ENCODE assay signal across 9 cellular contexts in genomic region chr2:229407170-229407569, GRCh38.
DNase-seq lines count a peak whose midpoint lies in the region; ATAC-seq and TF ChIP-seq lines count a peak whose summit lies in the region.
"Had no signal": no experiment of that assay in that cellular context is flagged by ENCODE, and none has a peak within 500 bp of the region (broad histone marks: within the 10 kb centered on the region; RNA-seq: fewer than 3 reads in every experiment).

No MANE protein-coding gene starts in this region.

- peak overlapping the region; percentile 16 for H3K27ac Mint-ChIP-seq in glutamatergic neuron (ENCODE audit: unreplicated experiment)

- no peaks in the 10 kb centered on the region for H3K36me3 ChIP-seq in SJCRH30

- H3K36me3 Mint-ChIP-seq in glutamatergic neuron (ENCODE audit: unreplicated experiment) = peaks cover under 1% of the 10 kb centered on the region

- no peaks in the 10 kb centered on the region for H3K9me3 Mint-ChIP-seq in glutamatergic neuron (ENCODE audit: unreplicated experiment)

- H3K4me1 ChIP-seq in SJCRH30 = peaks cover 21% of the 10 kb centered on the region

- peaks cover 31% of the 10 kb centered on the region for H3K4me1 Mint-ChIP-seq in glutamatergic neuron (ENCODE audit: low read depth, unreplicated experiment)

- TF ChIP-seq CTCF in glutamatergic neuron (IDR thresholded peaks at IDR 0.05; ENCODE audit: partially characterized antibody, unreplicated experiment) = no peak

- H3K4me3 ChIP-seq in SJCRH30 = no peak overlapping the region
- no peak overlapping the region for H3K4me3 ChIP-seq in skeletal muscle cell (ENCODE audit: low read depth, low read length)

- no peak overlapping the region for H3K4me3 Mint-ChIP-seq in glutamatergic neuron (ENCODE audit: unreplicated experiment)

- H3K27me3 ChIP-seq in SJCRH30 = no peaks in the 10 kb centered on the region; the same call in 1 of the 2 replicates

- no peak for ATAC-seq in HG02981 (IDR thresholded peaks at IDR 0.05; ENCODE audit: unreplicated experiment)
- no peak for ATAC-seq in GM21737 (IDR thresholded peaks at IDR 0.05; ENCODE audit: unreplicated experiment)

- peak; percentile 94 for DNase-seq in ELR (ENCODE audit: low read depth)
- peak; percentile 58 to 74 for DNase-seq in SJCRH30
- no peak for DNase-seq in glutamatergic neuron
- peak; percentile 92 for DNase-seq in skeletal muscle cell (ENCODE audit: low read depth)
- no peak for DNase-seq in activated CD8-positive, alpha-beta memory T cell treated with anti-CD3 and anti-CD28 coated beads for 24 hours
- no peak for DNase-seq in NCI-H446 (lab: John Stamatoyannopoulos, UW)
- DNase-seq: NCI-H82 had no signal

- H3K27me3 Mint-ChIP-seq in glutamatergic neuron (ENCODE audit: unreplicated experiment) = peaks cover 1% of the 10 kb centered on the region

- H3K9me3 ChIP-seq in SJCRH30 (replicated peaks) = no peaks in the 10 kb centered on the region

- no peak overlapping the region for H3K27ac ChIP-seq in SJCRH30

Comparison
In these comparisons a context has a peak if more than half of its experiments do, and no peak if none do; other contexts are left out.
1. DNase-seq: peak in ELR (single experiment), SJCRH30 (2 of 2) and skeletal muscle cell (single experiment); none in glutamatergic neuron (single experiment), activated CD8-positive, alpha-beta memory T cell treated with anti-CD3 and anti-CD28 coated beads for 24 hours (single experiment) and NCI-H446 (0 of 2).